15 cellular contexts compared by ENCODE assay signal in the genomic region with DNA sequence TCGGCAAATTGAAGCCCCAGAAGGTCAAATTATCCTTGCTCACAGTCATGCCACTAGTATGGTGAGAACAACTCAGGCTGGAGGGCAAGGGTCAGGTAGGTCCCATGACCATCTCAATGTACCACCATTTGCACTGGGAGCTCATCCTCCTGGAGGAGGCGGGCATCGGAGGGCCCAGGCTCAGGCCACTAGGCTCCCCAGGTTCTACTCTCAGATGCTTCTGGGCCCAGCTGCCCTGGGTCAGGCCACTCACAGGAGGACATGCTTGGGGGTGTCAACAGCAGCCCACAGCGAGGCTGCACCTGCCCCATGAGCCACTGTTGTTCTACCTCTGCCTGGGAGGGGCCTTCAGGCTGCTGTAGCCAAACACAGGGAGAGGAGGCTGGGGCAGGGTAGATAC. TPM values are rescaled to one million over a fixed set of nuclear protein-coding genes. Genes with fewer than 3 reads are reported as not detected.
DNase-seq lines count a peak whose midpoint lies in the region; ATAC-seq and TF ChIP-seq lines count a peak whose summit lies in the region.
"Had no signal": no experiment of that assay in that cellular context is flagged by ENCODE, and none has a peak within 500 bp of the region (broad histone marks: within the 10 kb centered on the region; RNA-seq: fewer than 3 reads in every experiment).

No MANE protein-coding gene starts in this region.

- peak overlapping the region; percentile 97 for H3K27ac Mint-ChIP-seq in CD4-positive, alpha-beta T cell
- H3K27ac Mint-ChIP-seq in activated naive CD8-positive, alpha-beta T cell treated with anti-CD3 and anti-CD28 coated beads, Interleukin-2, amount 10 ng/mL, durations not matched to agents 7 days and 5 days, result peak overlapping the region; percentile 35
- peak overlapping the region in 7 of 10 donors; percentile 12 to 96 (median 61) for H3K27ac Mint-ChIP-seq in naive thymus-derived CD8-positive, alpha-beta T cell

- H3K4me2 ChIP-seq in Karpas-422 (ENCODE audit: low read depth, low read length, poor library complexity, severe bottlenecking), result no peak overlapping the region

- no peak overlapping the region for H3K27ac ChIP-seq in CD4-positive, alpha-beta T cell (ENCODE audit: low read depth, low read length)
- H3K27ac ChIP-seq in Karpas-422 (ENCODE audit: low read length) (peak overlapping the region; percentile 87), right cardiac atrium (ENCODE audit: low read length) (no peak overlapping the region)

- ATAC-seq in CD4-positive, alpha-beta T cell (ENCODE audit: poor library complexity), result no peak
- no peak for ATAC-seq in activated naive CD8-positive, alpha-beta T cell treated with anti-CD3 and anti-CD28 coated beads, Interleukin-2, amount 10 ng/mL, durations not matched to agents 7 days and 5 days (ENCODE audit: low read depth)
- ATAC-seq in naive thymus-derived CD8-positive, alpha-beta T cell, result no peak
- no peak for ATAC-seq in right cardiac atrium
- ATAC-seq: Panc1, Right ventricle myocardium inferior had no signal

- no peak for DNase-seq in CD4-positive, alpha-beta T cell
- no peak for DNase-seq in Karpas-422
- DNase-seq in activated naive CD8-positive, alpha-beta T cell treated with anti-CD3 and anti-CD28 coated beads, Interleukin-2, amount 10 ng/mL, durations not matched to agents 7 days and 5 days, result no peak
- no peak for DNase-seq in naive thymus-derived CD8-positive, alpha-beta T cell
- DNase-seq in inferior parietal cortex (ENCODE audit: extremely low spot score), result no peak
- no peak for DNase-seq in right cardiac atrium
- DNase-seq in hypothalamus (lab: John Stamatoyannopoulos, UW), result no peak
- DNase-seq: C1 segment of cervical spinal cord, MG63, NCI-H1092, NCI-H146, NCI-H2081, NCI-H510A treated with DMSO at 0.1 percent for 48 hours had no signal

- no peak overlapping the region for H3K4me3 ChIP-seq in Karpas-422 (ENCODE audit: low read length)
- H3K4me3 ChIP-seq in right cardiac atrium (ENCODE audit: low read length), result no peak overlapping the region
- H3K4me3 ChIP-seq: MG63 had no signal

- TF ChIP-seq CTCF in CD4-positive, alpha-beta T cell (IDR thresholded peaks at IDR 0.05), result no peak

- H3K9me3 Mint-ChIP-seq in CD4-positive, alpha-beta T cell, result no peaks in the 10 kb centered on the region
- no peaks in the 10 kb centered on the region for H3K9me3 Mint-ChIP-seq in activated naive CD8-positive, alpha-beta T cell treated with anti-CD3 and anti-CD28 coated beads, Interleukin-2, amount 10 ng/mL, durations not matched to agents 7 days and 5 days
- no peaks in the 10 kb centered on the region for H3K9me3 Mint-ChIP-seq in naive thymus-derived CD8-positive, alpha-beta T cell

- no peaks in the 10 kb centered on the region for H3K9me3 ChIP-seq in CD4-positive, alpha-beta T cell (ENCODE audit: control insufficient read depth, low read length)
- H3K9me3 ChIP-seq in Karpas-422 (ENCODE audit: low read length) (no peaks in the 10 kb centered on the region), right cardiac atrium (ENCODE audit: control insufficient read depth, low read length) (no peaks in the 10 kb centered on the region)
- H3K9me3 ChIP-seq: MG63 had no signal

- intact Hi-C loops in CD4-positive, alpha-beta T cell (cut with DNase I, micrococcal nuclease), result loop anchor here (5.0 kb wide), 2 partner anchors 39 to 101 kb away; a partner anchor contains a TSS
- intact Hi-C loops in right cardiac atrium (cut with DNase I), result no loop called here

- H3K27me3 Mint-ChIP-seq in CD4-positive, alpha-beta T cell, result no peaks in the 10 kb centered on the region
- H3K27me3 Mint-ChIP-seq in activated naive CD8-positive, alpha-beta T cell treated with anti-CD3 and anti-CD28 coated beads, Interleukin-2, amount 10 ng/mL, durations not matched to agents 7 days and 5 days, result no peaks in the 10 kb centered on the region
- H3K27me3 Mint-ChIP-seq in naive thymus-derived CD8-positive, alpha-beta T cell, result no peaks in the 10 kb centered on the region

- H4K20me1 ChIP-seq in Karpas-422 (ENCODE audit: insufficient read depth, low read depth, low read length), result no peaks in the 10 kb centered on the region

- no peaks in the 10 kb centered on the region for H3K9me2 ChIP-seq in Karpas-422 (replicated peaks; ENCODE audit: insufficient read depth, low read length)

- H3K36me3 Mint-ChIP-seq in CD4-positive, alpha-beta T cell (ENCODE audit: low read depth), result peaks cover 56% of the 10 kb centered on the region
- H3K36me3 Mint-ChIP-seq in activated naive CD8-positive, alpha-beta T cell treated with anti-CD3 and anti-CD28 coated beads, Interleukin-2, amount 10 ng/mL, durations not matched to agents 7 days and 5 days, result peaks cover 30% of the 10 kb centered on the region
- peaks cover 0 to 27% (median 13%) of the 10 kb centered on the region in 3 donors for H3K36me3 Mint-ChIP-seq in naive thymus-derived CD8-positive, alpha-beta T cell

- H3K27me3 ChIP-seq in CD4-positive, alpha-beta T cell (ENCODE audit: control insufficient read depth, insufficient read depth, low read length), result no peaks in the 10 kb centered on the region
- H3K27me3 ChIP-seq in Karpas-422 (ENCODE audit: low read length), result no peaks in the 10 kb centered on the region
- H3K27me3 ChIP-seq in right cardiac atrium (ENCODE audit: control insufficient read depth, insufficient read depth), result no peaks in the 10 kb centered on the region
- H3K27me3 ChIP-seq: MG63 had no signal

- H3K4me1 ChIP-seq in Karpas-422 (ENCODE audit: low read length) (peaks cover 63% of the 10 kb centered on the region), right cardiac atrium (ENCODE audit: control insufficient read depth, insufficient read depth, low read length) (no peaks in the 10 kb centered on the region)

- H2AFZ ChIP-seq in Karpas-422 (ENCODE audit: low read length), result no peak overlapping the region

- CTCF ChIA-PET in CD4-positive, alpha-beta T cell (lab: Charles Lee), result interaction anchor here (1.0 to 2.0 kb wide), 2 partner anchors 11 to 39 kb away, joined by 3 to 4 read pairs; a partner anchor contains a TSS

- no peak overlapping the region for H3K4me3 Mint-ChIP-seq in CD4-positive, alpha-beta T cell
- no peak overlapping the region for H3K4me3 Mint-ChIP-seq in activated naive CD8-positive, alpha-beta T cell treated with anti-CD3 and anti-CD28 coated beads, Interleukin-2, amount 10 ng/mL, durations not matched to agents 7 days and 5 days
- no peak overlapping the region for H3K4me3 Mint-ChIP-seq in naive thymus-derived CD8-positive, alpha-beta T cell

- peaks cover 43% of the 10 kb centered on the region for H3K36me3 ChIP-seq in Karpas-422 (ENCODE audit: insufficient read depth, low read length)
- H3K36me3 ChIP-seq: MG63 had no signal

- H3K79me2 ChIP-seq in Karpas-422 (ENCODE audit: low read length), result peaks cover 82% of the 10 kb centered on the region

- POLR2A ChIA-PET in CD4-positive, alpha-beta T cell (lab: Charles Lee), result interaction anchor here (6.2 kb wide), 1 partner anchor 8 kb away, joined by 87 read pairs; no protein-coding TSS in a partner anchor
- POLR2A ChIA-PET in activated naive CD8-positive, alpha-beta T cell treated with anti-CD3 and anti-CD28 coated beads, Interleukin-2, amount 10 ng/mL, durations not matched to agents 7 days and 5 days (lab: Charles Lee), result no interaction called here
- POLR2A ChIA-PET in naive thymus-derived CD8-positive, alpha-beta T cell (lab: Charles Lee), result interaction anchor here (0.7 kb wide), 1 partner anchor 10 kb away, joined by 3 read pairs; no protein-coding TSS in a partner anchor

- peaks cover 69% of the 10 kb centered on the region for H3K4me1 Mint-ChIP-seq in CD4-positive, alpha-beta T cell (ENCODE audit: low read depth)
- H3K4me1 Mint-ChIP-seq in activated naive CD8-positive, alpha-beta T cell treated with anti-CD3 and anti-CD28 coated beads, Interleukin-2, amount 10 ng/mL, durations not matched to agents 7 days and 5 days, result peaks cover 56% of the 10 kb centered on the region
- peaks cover 28 to 87% (median 63%) of the 10 kb centered on the region in 4 donors for H3K4me1 Mint-ChIP-seq in naive thymus-derived CD8-positive, alpha-beta T cell

- 90% methylated on average over 4 of the region's 4 CpGs for WGBS in right cardiac atrium

- H3K9ac ChIP-seq in Karpas-422 (ENCODE audit: low read length), result peak overlapping the region; percentile 27; the same call in 1 of the 2 replicates

RNA-seq across cellular contexts. Expression of a gene that starts 39.1 kb away (rescaled TPM):
- total RNA-seq in CD4-positive, alpha-beta T cell, result 10 to 100 TPM; 32.5 to 33.2 TPM
- 22.5 and 32.3 TPM in 2 replicates for total RNA-seq in Karpas-422 (2014; rRNA removed; shearing (Covaris generic); ENCODE audit: low replicate concordance)
- 10 to 100 TPM; 58.9 to 62.3 TPM for total RNA-seq in activated naive CD8-positive, alpha-beta T cell treated with anti-CD3 and anti-CD28 coated beads, Interleukin-2, amount 10 ng/mL, durations not matched to agents 7 days and 5 days
- 10 to 100 TPM; 34.0 to 36.3 TPM for total RNA-seq in naive thymus-derived CD8-positive, alpha-beta T cell
- 10 to 100 TPM; 14.5 to 23.8 (median 14.5) TPM for polyA plus RNA-seq in naive thymus-derived CD8-positive, alpha-beta T cell
- 10 to 100 TPM in 1 of 4 donors, 1 to 10 TPM in 3; 6.8 to 13.3 (median 8.3) TPM for total RNA-seq in right cardiac atrium
- 2.8 TPM for polyA plus RNA-seq in right cardiac atrium

Comparison
In these comparisons a context has a peak if more than half of its experiments do, and no peak if none do; other contexts are left out.
1. H3K27ac Mint-ChIP-seq: peak in every context shown above with its lines; median percentile 97 in CD4-positive, alpha-beta T cell; 61 in naive thymus-derived CD8-positive, alpha-beta T cell; 35 in activated naive CD8-positive, alpha-beta T cell treated with anti-CD3 and anti-CD28 coated beads, Interleukin-2, amount 10 ng/mL, durations not matched to agents 7 days and 5 days.
2. intact Hi-C loops: an anchor here in CD4-positive, alpha-beta T cell (5.0 kb wide); none called in right cardiac atrium.